ENCODE assay signal across 8 cellular contexts in the genomic region with DNA sequence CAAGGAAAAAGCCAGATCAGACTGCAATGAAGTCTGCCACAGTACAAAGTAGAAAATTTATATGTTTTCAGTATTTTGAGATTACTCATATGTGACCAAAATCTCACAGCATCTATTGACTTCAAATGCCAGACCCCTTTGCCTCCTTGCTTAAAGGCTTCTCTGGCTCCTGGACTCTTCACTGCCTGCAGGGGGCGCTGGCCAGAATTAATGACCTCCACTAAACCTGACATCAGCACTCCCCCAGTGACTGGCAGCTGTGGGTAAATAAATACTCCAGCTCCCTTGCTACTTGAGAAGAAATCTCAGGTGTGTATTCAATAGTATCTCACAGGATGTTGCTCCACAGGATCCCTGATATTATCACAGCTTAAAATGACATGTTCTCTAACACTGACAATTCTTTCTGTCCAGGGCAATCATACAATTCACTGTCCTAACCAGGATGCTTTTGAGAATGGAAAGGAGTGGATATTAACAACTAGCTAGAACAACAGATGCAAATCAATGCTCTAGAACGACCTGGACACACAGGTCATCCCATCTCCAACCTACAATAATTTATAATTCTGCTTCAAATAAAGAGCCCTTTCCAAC. TPM values are rescaled to one million over a fixed set of nuclear protein-coding genes. Genes with fewer than 3 reads are reported as not detected.
DNase-seq lines count a peak whose midpoint lies in the region; ATAC-seq and TF ChIP-seq lines count a peak whose summit lies in the region.

No MANE protein-coding gene starts in this region.

- H3K36me3 ChIP-seq in GM23338 (ENCODE audit: insufficient read depth) (peaks cover 17% of the 10 kb centered on the region), neural progenitor cell (no peaks in the 10 kb centered on the region), uterus (no peaks in the 10 kb centered on the region)
- H3K36me3 ChIP-seq in effector memory CD4-positive, alpha-beta T cell (ENCODE audit: control insufficient read depth, insufficient read depth, low read length), result peaks cover 52% of the 10 kb centered on the region

- H3K9me2 ChIP-seq in GM23338 (ENCODE audit: insufficient read depth), result no peaks in the 10 kb centered on the region

- H3K79me2 ChIP-seq in GM23338 (replicated peaks; ENCODE audit: insufficient read depth) (peaks cover 13% of the 10 kb centered on the region), neural progenitor cell (ENCODE audit: low read depth) (peaks cover 20% of the 10 kb centered on the region)

- H3K27ac Mint-ChIP-seq in GM23338, result no peak overlapping the region
- H3K27ac Mint-ChIP-seq in neural progenitor cell, result no peak overlapping the region

- H3K4me1 ChIP-seq in GM23338 (ENCODE audit: insufficient read depth), result peaks cover 7% of the 10 kb centered on the region
- H3K4me1 ChIP-seq in effector memory CD4-positive, alpha-beta T cell (ENCODE audit: control insufficient read depth, insufficient read depth, low read length, poor library complexity, severe bottlenecking), result peaks cover 10% of the 10 kb centered on the region
- no peaks in the 10 kb centered on the region for H3K4me1 ChIP-seq in neural progenitor cell
- peaks cover 0 to 3% of the 10 kb centered on the region in 2 donors for H3K4me1 ChIP-seq in uterus

- peak overlapping the region; percentile 63; the same call in 1 of the 2 replicates for H3K27ac ChIP-seq in GM23338 (ENCODE audit: low read depth)
- H3K27ac ChIP-seq in effector memory CD4-positive, alpha-beta T cell (ENCODE audit: insufficient read depth, low read length, poor library complexity, severe bottlenecking), result no peak overlapping the region
- no peak overlapping the region for H3K27ac ChIP-seq in neural progenitor cell
- H3K27ac ChIP-seq in uterus, result no peak overlapping the region

- DNase-seq in ACHN (peak; percentile 83), GM23338 (ENCODE audit: low spot score) (peak; percentile 93), NCI-H69 (lab: John Stamatoyannopoulos, UW) (peak; percentile 85), neural progenitor cell (ENCODE audit: low spot score) (peak; percentile 88), uterus (no peak)
- peak; percentile 55 to 58 for DNase-seq in activated CD4-positive, alpha-beta T cell treated with anti-CD3 and anti-CD28 coated beads, Interleukin-2, amount 50 U/mL, for 4 hours
- DNase-seq in effector memory CD4-positive, alpha-beta T cell, result peak; percentile 13 to 39 (median 24)

- H3K4me2 ChIP-seq in GM23338 (no peak overlapping the region), neural progenitor cell (no peak overlapping the region)

- H3K4me1 Mint-ChIP-seq in GM23338 (peaks cover 3% of the 10 kb centered on the region; the same call in 1 of the 3 replicates), neural progenitor cell (peaks cover 9% of the 10 kb centered on the region)

- TF ChIP-seq POLR2A in uterus (IDR thresholded peaks at IDR 0.05), result no peak

- no peaks in the 10 kb centered on the region for H3K9me3 ChIP-seq in effector memory CD4-positive, alpha-beta T cell (ENCODE audit: control insufficient read depth, low read length)
- H3K9me3 ChIP-seq in neural progenitor cell (ENCODE audit: low read depth) (no peaks in the 10 kb centered on the region), uterus (no peaks in the 10 kb centered on the region)

- no peak overlapping the region for H3K9ac ChIP-seq in neural progenitor cell

- no peak overlapping the region for H3K4me3 Mint-ChIP-seq in GM23338
- H3K4me3 Mint-ChIP-seq in neural progenitor cell, result no peak overlapping the region

- H3K9me3 Mint-ChIP-seq in GM23338 (no peaks in the 10 kb centered on the region), neural progenitor cell (no peaks in the 10 kb centered on the region)

- TF ChIP-seq CTCF in GM23338 (conservative IDR thresholded peaks at IDR 0.05; ENCODE audit: low read depth in 2 of 2) (peak; percentile 87 to 95), neural progenitor cell (IDR thresholded peaks at IDR 0.05) (peak; percentile 94), uterus (IDR thresholded peaks at IDR 0.05) (peak in 3 of 4 experiments; percentile 7 to 33 (median 30))

- in situ Hi-C loops in ACHN (cut with HindIII; ENCODE audit: low pct_ligation_motif_present, low pct_unique_long_range_greater_than_20kb, low sequenced_read_pairs), result no loop called here

- H2AFZ ChIP-seq in GM23338, result no peak overlapping the region
- H2AFZ ChIP-seq in neural progenitor cell (replicated peaks), result no peak overlapping the region

- peaks cover 8% of the 10 kb centered on the region; the same call in 1 of the 2 replicates for H3F3A ChIP-seq in GM23338 (replicated peaks; ENCODE audit: low read depth)
- H3F3A ChIP-seq in neural progenitor cell (ENCODE audit: low read depth), result peaks cover 18% of the 10 kb centered on the region

- H3K27me3 ChIP-seq in GM23338 (ENCODE audit: insufficient read depth) (no peaks in the 10 kb centered on the region), neural progenitor cell (no peaks in the 10 kb centered on the region), uterus (no peaks in the 10 kb centered on the region)
- no peaks in the 10 kb centered on the region for H3K27me3 ChIP-seq in effector memory CD4-positive, alpha-beta T cell (replicated peaks; ENCODE audit: control insufficient read depth, insufficient read depth, low read length, poor library complexity, severe bottlenecking)

- ATAC-seq in GM23338 (peak; percentile 58), GM18502 (IDR thresholded peaks at IDR 0.05; ENCODE audit: poor library complexity, unreplicated experiment) (no peak)

- H4K20me1 ChIP-seq in GM23338 (replicated peaks; ENCODE audit: insufficient read depth) (peaks cover 16% of the 10 kb centered on the region), neural progenitor cell (ENCODE audit: low read depth) (no peaks in the 10 kb centered on the region)

- H3K4me3 ChIP-seq in GM23338 (no peak overlapping the region), neural progenitor cell (no peak overlapping the region), uterus (no peak overlapping the region)
- H3K4me3 ChIP-seq in effector memory CD4-positive, alpha-beta T cell (ENCODE audit: insufficient read depth, low read depth, low read length, poor library complexity, severe bottlenecking), result no peak overlapping the region

- H3K36me3 Mint-ChIP-seq in GM23338 (ENCODE audit: low read depth), result peaks cover 56% of the 10 kb centered on the region
- H3K36me3 Mint-ChIP-seq in neural progenitor cell, result peaks cover 8% of the 10 kb centered on the region

- intact Hi-C loops in uterus (cut with DNase I; ENCODE audit: low total_unique reads), result no loop called here

- peaks cover 3% of the 10 kb centered on the region for H3K27me3 Mint-ChIP-seq in GM23338 (ENCODE audit: insufficient read depth, low read depth, poor library complexity)
- peaks cover 4% of the 10 kb centered on the region for H3K27me3 Mint-ChIP-seq in neural progenitor cell (ENCODE audit: insufficient read depth, low read depth)

TF ChIP-seq in GM23338, 12 proteins besides CTCF, POLR2A, EP300 and RAD21 (continues in another document):
- peak; percentile 41; the same call in 1 of the 2 replicates for TF ChIP-seq CREB1 (CRISPR knock-in tag; IDR thresholded peaks at IDR 0.05; ENCODE audit: low read depth)

RNA-seq across cellular contexts. Expression of a gene that starts 4.0 kb away (rescaled TPM):
- total RNA-seq in GM23338 (2014; rRNA removed; shearing (Covaris generic)), result 54.8 and 57.2 TPM in 2 replicates
- 35.5 and 41.8 TPM in 2 replicates for polyA plus RNA-seq in GM23338 (2016; fragmentation: Nextera tagmentation; extraction: Ambion mirVana)
- total RNA-seq in neural progenitor cell (ENCODE audit: low replicate concordance), result 42.1 and 54.3 TPM in 2 replicates
- total RNA-seq in uterus, result 100 to 1,000 TPM in 1 of 4 donors, 10 to 100 TPM in 3; 42.6 to 108 (median 72.6) TPM

RNA-seq across cellular contexts. Expression of a gene that starts 13.2 kb away (rescaled TPM):
- total RNA-seq in GM23338 (2014; rRNA removed; shearing (Covaris generic)), result 178 and 201 TPM in 2 replicates
- polyA plus RNA-seq in GM23338 (2016; fragmentation: Nextera tagmentation; extraction: Ambion mirVana), result 85.2 and 93.5 TPM in 2 replicates
- 106 and 108 TPM in 2 replicates for total RNA-seq in neural progenitor cell (ENCODE audit: low replicate concordance)
- 10 to 100 TPM in 3 of 4 donors, 1 to 10 TPM in 1; 9.7 to 74.3 (median 46.0) TPM for total RNA-seq in uterus

RNA-seq across cellular contexts. Expression of a gene that starts 21.4 kb away (rescaled TPM):
- not detected in 2 replicates for total RNA-seq in GM23338 (2014; rRNA removed; shearing (Covaris generic))
- polyA plus RNA-seq in GM23338 (2016; fragmentation: Nextera tagmentation; extraction: Ambion mirVana), result 0.80 and 1.1 TPM in 2 replicates
- 0.06 TPM in 1 of 2 replicates, not detected in the other for total RNA-seq in neural progenitor cell (ENCODE audit: low replicate concordance)
- total RNA-seq in uterus, result 1 to 10 TPM in 1 of 4 donors, under 1 TPM in 1, not detected in 2; 0.69 to 1.2 TPM

RNA-seq across cellular contexts. Expression of a gene that starts 21.5 kb away (rescaled TPM):
- total RNA-seq in GM23338 (2014; rRNA removed; shearing (Covaris generic)), result 57.6 and 81.2 TPM in 2 replicates
- polyA plus RNA-seq in GM23338 (2016; fragmentation: Nextera tagmentation; extraction: Ambion mirVana), result 123 and 138 TPM in 2 replicates
- total RNA-seq in neural progenitor cell (ENCODE audit: low replicate concordance) (61.2 and 74.5 TPM in 2 replicates), uterus (100 to 1,000 TPM in 1 of 4 donors, 10 to 100 TPM in 3; 40.9 to 100 (median 51.8) TPM)

RNA-seq across cellular contexts. Expression of a gene that starts 24.3 kb away (rescaled TPM):
- total RNA-seq in GM23338 (2014; rRNA removed; shearing (Covaris generic)), result 5.7 and 5.8 TPM in 2 replicates
- polyA plus RNA-seq in GM23338 (2016; fragmentation: Nextera tagmentation; extraction: Ambion mirVana), result 2.0 and 2.1 TPM in 2 replicates
- total RNA-seq in neural progenitor cell (ENCODE audit: low replicate concordance) (1.2 and 2.1 TPM in 2 replicates), uterus (1 to 10 TPM in 3 of 4 donors, not detected in 1; 1.3 to 5.3 (median 3.0) TPM)

Comparison
In these comparisons a context has a peak if more than half of its experiments do, and no peak if none do; other contexts are left out.
1. DNase-seq: peak in ACHN (single experiment), GM23338 (single experiment), NCI-H69 (single experiment), activated CD4-positive, alpha-beta T cell treated with anti-CD3 and anti-CD28 coated beads, Interleukin-2, amount 50 U/mL, for 4 hours (2 of 2), effector memory CD4-positive, alpha-beta T cell (3 of 3) and neural progenitor cell (single experiment); none in uterus (0 of 2).
2. CTCF ChIP-seq: peak in every context shown above with its lines; median percentile 94 in neural progenitor cell; 91 in GM23338; 30 in uterus.